ENCODE assay signal across 8 cellular contexts in the genomic region with DNA sequence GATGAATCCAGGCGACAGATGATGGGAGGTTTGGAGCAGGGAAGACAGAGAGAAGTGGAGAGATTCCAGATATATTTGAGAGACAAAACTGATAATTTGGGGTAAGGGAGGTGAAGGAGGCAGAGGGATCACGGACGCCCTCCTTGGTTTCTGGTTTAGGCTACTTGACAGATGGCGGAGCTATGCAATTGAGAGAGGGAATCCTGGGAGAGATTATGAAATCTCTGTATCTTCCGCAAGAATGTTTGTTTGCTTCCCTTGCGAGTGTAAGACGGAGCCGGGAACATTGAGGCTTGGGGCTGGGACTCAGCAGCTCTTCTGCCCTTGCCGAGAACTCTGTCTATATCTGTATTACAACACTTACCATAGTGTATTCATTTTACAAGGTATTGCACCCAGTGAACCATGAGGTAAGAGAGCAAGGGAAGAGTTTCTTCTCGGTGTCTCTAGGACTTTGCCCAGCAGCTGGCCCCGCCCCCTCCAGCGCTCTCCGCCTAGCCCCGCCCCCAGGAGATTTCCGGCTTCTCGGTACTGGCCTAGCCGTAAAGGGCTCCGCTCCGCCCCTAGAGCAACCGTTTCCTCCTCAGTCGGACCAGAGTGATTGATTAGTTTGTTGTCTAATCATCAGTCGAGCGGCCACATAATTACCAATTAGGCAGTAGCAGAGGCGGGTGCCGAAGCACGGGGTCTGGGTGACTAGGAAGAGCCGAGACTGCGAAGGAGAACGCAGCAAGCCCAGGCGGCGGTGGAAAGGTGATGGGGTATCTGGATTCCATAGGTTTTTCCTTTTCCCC. TPM values are rescaled to one million over a fixed set of nuclear protein-coding genes. Genes with fewer than 3 reads are reported as not detected.
A peak's percentile ranks its signal among the peaks of the same experiment; 100 is the strongest.
DNase-seq lines count a peak whose midpoint lies in the region; TF ChIP-seq lines count a peak whose summit lies in the region.

A gene with protein sequence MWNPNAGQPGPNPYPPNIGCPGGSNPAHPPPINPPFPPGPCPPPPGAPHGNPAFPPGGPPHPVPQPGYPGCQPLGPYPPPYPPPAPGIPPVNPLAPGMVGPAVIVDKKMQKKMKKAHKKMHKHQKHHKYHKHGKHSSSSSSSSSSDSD (plus strand): TSS at position 695 of the 794 bp plus-strand sequence. CDS start 981 bp downstream, outside the sequence.

- intact Hi-C loops in stomach (cut with DNase I; ENCODE audit: low total_unique reads): no loop called here

- H3K79me2 ChIP-seq in MM.1S (ENCODE audit: low read length) (peaks cover 40% of the 10 kb centered on the region), neural cell (replicated peaks; ENCODE audit: insufficient read depth, low read length) (no peaks in the 10 kb centered on the region)

- H3K27me3 ChIP-seq in HAP-1 (ENCODE audit: low read depth): no peaks in the 10 kb centered on the region
- H3K27me3 ChIP-seq in MM.1S (replicated peaks; ENCODE audit: insufficient read depth, low read length): no peaks in the 10 kb centered on the region
- no peaks in the 10 kb centered on the region for H3K27me3 ChIP-seq in neural cell (ENCODE audit: insufficient read depth, low read depth, low read length)
- no peaks in the 10 kb centered on the region for H3K27me3 ChIP-seq in stomach

- H3K4me1 ChIP-seq in HAP-1: peaks cover 19% of the 10 kb centered on the region
- 0 out of 2 replicates have a peak, but pooled peaks cover 4% of the 10 kb centered on the region for H3K4me1 ChIP-seq in MM.1S (ENCODE audit: low read length)
- H3K4me1 ChIP-seq in stomach: peaks cover 27 to 49% (median 42%) of the 10 kb centered on the region in 4 donors

- in situ Hi-C loops in G401 (cut with HindIII; ENCODE audit: low sequenced_read_pairs): no loop called here
- in situ Hi-C loops in HAP-1 (cut with MboI; ENCODE audit: low sequenced_read_pairs): no loop called here

- H2AFZ ChIP-seq in MM.1S (ENCODE audit: low read length): peak within 1 kb of the TSS; percentile 84
- H2AFZ ChIP-seq in neural cell (ENCODE audit: low read depth, low read length): peak within 1 kb of the TSS; percentile 57

- peak within 1 kb of the TSS; percentile 52 for H3K4me3 ChIP-seq in HAP-1
- H3K4me3 ChIP-seq in MM.1S (ENCODE audit: low read length): peak within 1 kb of the TSS; percentile 94
- H3K4me3 ChIP-seq in neural cell (ENCODE audit: low read length): peak within 1 kb of the TSS; percentile 70
- peak within 1 kb of the TSS; percentile 65 to 77 (median 68) for H3K4me3 ChIP-seq in stomach

- H3K9me2 ChIP-seq in MM.1S (replicated peaks; ENCODE audit: insufficient read depth, low read length): no peaks in the 10 kb centered on the region
- H3K9me2 ChIP-seq in neural cell (ENCODE audit: insufficient read depth, low read length): no peaks in the 10 kb centered on the region

- H4K20me1 ChIP-seq in MM.1S (ENCODE audit: insufficient read depth, low read length) (no peaks in the 10 kb centered on the region), neural cell (ENCODE audit: insufficient read depth) (no peaks in the 10 kb centered on the region)

- peak in 2 of 4 donors; percentile 92 to 96 for TF ChIP-seq POLR2A in stomach (IDR thresholded peaks at IDR 0.05)

- TF ChIP-seq EP300 in neural cell (conservative IDR thresholded peaks at IDR 0.05; ENCODE audit: poor library complexity, severe bottlenecking): no peak
- no peak for TF ChIP-seq EP300 in stomach (IDR thresholded peaks at IDR 0.05)

- 1 to 2% (median 1%) methylated on average over 30 to 31 of the region's 31 CpGs for WGBS in stomach, 5 donors

- DNase-seq in G401 (ENCODE audit: low spot score) (peak; percentile 100), HAP-1 (ENCODE audit: low spot score in 2 of 2) (peak; percentile 99 to 100), MM.1S (peak; percentile 100), SIG-M5 (lab: John Stamatoyannopoulos, UW) (peak; percentile 99), activated gamma-delta T cell (lab: John Stamatoyannopoulos, UW) (peak; percentile 77), fibroblast of the conjunctiva (ENCODE audit: low read depth) (peak; percentile 99), stomach (peak; percentile 99)

- TF ChIP-seq CTCF in MM.1S (IDR thresholded peaks at IDR 0.05; ENCODE audit: low read length) (no peak), neural cell (IDR thresholded peaks at IDR 0.05; ENCODE audit: poor library complexity, severe bottlenecking) (no peak), stomach (IDR thresholded peaks at IDR 0.05) (peak in 1 of 7 experiments; percentile 9)

- peak within 1 kb of the TSS; percentile 84 for H3K4me2 ChIP-seq in MM.1S (ENCODE audit: low read depth, low read length)
- peak within 1 kb of the TSS; percentile 52 for H3K4me2 ChIP-seq in neural cell (ENCODE audit: low read length)

- peak; percentile 17 for TF ChIP-seq RAD21 in neural cell (conservative IDR thresholded peaks at IDR 0.05)

- H3K9ac ChIP-seq in MM.1S (ENCODE audit: low read length) (peak within 1 kb of the TSS; percentile 73), neural cell (ENCODE audit: low read length) (peak within 1 kb of the TSS; percentile 55)

- peaks cover 6% of the 10 kb centered on the region for H3F3A ChIP-seq in MM.1S (ENCODE audit: insufficient read depth, low read length)
- H3F3A ChIP-seq in neural cell (ENCODE audit: insufficient read depth, low read length, poor library complexity, severe bottlenecking): peaks cover 4% of the 10 kb centered on the region

- H3K27ac ChIP-seq in MM.1S (ENCODE audit: low read length) (peak within 1 kb of the TSS; percentile 67; the same call in 1 of the 2 replicates), neural cell (ENCODE audit: low read length) (peak within 1 kb of the TSS; percentile 36), stomach (peak within 1 kb of the TSS; percentile 89 to 96 (median 92))

- H3K36me3 ChIP-seq in HAP-1 (replicated peaks) (peaks cover 31% of the 10 kb centered on the region), MM.1S (replicated peaks; ENCODE audit: insufficient read depth, low read length) (no peaks in the 10 kb centered on the region; the same call in 1 of the 2 replicates), neural cell (ENCODE audit: insufficient read depth, low read length) (no peaks in the 10 kb centered on the region), stomach (peaks cover 6 to 27% (median 26%) of the 10 kb centered on the region in 4 donors)

- H3K9me3 ChIP-seq in HAP-1: no peaks in the 10 kb centered on the region
- no peaks in the 10 kb centered on the region for H3K9me3 ChIP-seq in MM.1S (replicated peaks; ENCODE audit: insufficient read depth, low read length)
- H3K9me3 ChIP-seq in neural cell (ENCODE audit: low read length): no peaks in the 10 kb centered on the region
- H3K9me3 ChIP-seq in stomach: no peaks in the 10 kb centered on the region

TF ChIP-seq in neural cell, 6 proteins besides CTCF, POLR2A, EP300 and RAD21:
- TF ChIP-seq SMC3 (conservative IDR thresholded peaks at IDR 0.05; ENCODE audit: poor library complexity) (no peak), POLR2AphosphoS5 (IDR thresholded peaks at IDR 0.05) (peak; percentile 59), MXI1 (conservative IDR thresholded peaks at IDR 0.05; ENCODE audit: poor library complexity, severe bottlenecking) (peak; percentile 43)

RNA-seq across cellular contexts. Expression of the gene that starts here (rescaled TPM):
- 83.1 and 127 TPM in 2 replicates for total RNA-seq in G401 (2014; rRNA removed; shearing (Covaris generic))
- polyA plus RNA-seq in neural cell: 6.4 and 11.2 TPM in 2 replicates
- 4.6 and 5.3 TPM in 2 replicates for polyA minus RNA-seq in neural cell
- total RNA-seq in stomach: 100 to 1,000 TPM in 3 of 5 donors, 10 to 100 TPM in 2; 44.3 to 194 (median 105) TPM
- polyA plus RNA-seq in stomach: 100 to 1,000 TPM; 194 to 437 (median 306) TPM

Comparison
In these comparisons a context has a peak if more than half of its experiments do, and no peak if none do; other contexts are left out.
1. Peak in every context shown above with its lines: DNase-seq, H3K4me3 ChIP-seq and H3K27ac ChIP-seq.
2. RNA of the gene that starts here (polyA plus RNA-seq): 194 to 437 TPM in stomach; 6.4 to 11.2 TPM in neural cell; every median in the first group is over 10 times any median in the second.
3. H3K27ac ChIP-seq: peak in every context shown above with its lines; median percentile 92 in stomach; 67 in MM.1S; 36 in neural cell.